Comparison of ENCODE assay signal across 15 cellular contexts in genomic region chr11:130404727-130405126, GRCh38. TPM values are rescaled to one million over a fixed set of nuclear protein-coding genes. Genes with fewer than 3 reads are reported as not detected.
DNase-seq lines count a peak whose midpoint lies in the region; ATAC-seq and TF ChIP-seq lines count a peak whose summit lies in the region.
"Had no signal": no experiment of that assay in that cellular context is flagged by ENCODE, and none has a peak within 500 bp of the region (broad histone marks: within the 10 kb centered on the region; RNA-seq: fewer than 3 reads in every experiment).

No MANE protein-coding gene starts in this region.

- ATAC-seq in upper lobe of left lung (ENCODE audit: low FRiP score in 2 of 2) (no peak), HG02759 (IDR thresholded peaks at IDR 0.05; ENCODE audit: unreplicated experiment) (no peak)

- H2AFZ ChIP-seq in Karpas-422 (ENCODE audit: low read length) = no peak overlapping the region
- H2AFZ ChIP-seq: PC-9 had no signal

- no peak for TF ChIP-seq CTCF in upper lobe of left lung (IDR thresholded peaks at IDR 0.05)

- H3K4me3 ChIP-seq in Karpas-422 (ENCODE audit: low read length) (no peak overlapping the region), upper lobe of left lung (no peak overlapping the region)
- H3K4me3 ChIP-seq: PC-9 had no signal

- H3K4me2 ChIP-seq in Karpas-422 (ENCODE audit: low read depth, low read length, poor library complexity, severe bottlenecking) = no peak overlapping the region
- H3K4me2 ChIP-seq: PC-9 had no signal

- 68 to 72% methylated on average over 5 of the region's 5 CpGs for WGBS in upper lobe of left lung, 2 donors

- no peaks in the 10 kb centered on the region for H3K9me2 ChIP-seq in Karpas-422 (replicated peaks; ENCODE audit: insufficient read depth, low read length)

- H3K36me3 ChIP-seq in Karpas-422 (ENCODE audit: insufficient read depth, low read length) = no peaks in the 10 kb centered on the region
- H3K36me3 ChIP-seq in upper lobe of left lung = peaks cover 0 to 3% (median 0%) of the 10 kb centered on the region in 4 donors

- H3K27ac ChIP-seq in Karpas-422 (ENCODE audit: low read length) (no peak overlapping the region), upper lobe of left lung (peak overlapping the region in 3 of 4 donors; percentile 11 to 63 (median 26))
- H3K27ac ChIP-seq: PC-9 had no signal

- H3K79me2 ChIP-seq in Karpas-422 (ENCODE audit: low read length) = no peaks in the 10 kb centered on the region

- peak; percentile 49 for DNase-seq in Karpas-422
- peak; percentile 70 for DNase-seq in astrocyte of the hippocampus (ENCODE audit: low read depth, low spot score)
- DNase-seq in kidney tubule cell (ENCODE audit: low spot score) = peak; percentile 24
- DNase-seq in upper lobe of left lung = no peak
- DNase-seq in DMS79 treated with DMSO at 0.1 percent for 48 hours (lab: John Stamatoyannopoulos, UW) = no peak
- DNase-seq in activated CD4-positive, alpha-beta T cell treated with anti-CD3 and anti-CD28 coated beads, Interleukin-2, amount 50 U/mL, for 4 hours = no peak
- DNase-seq: Calu3; CD4-positive, alpha-beta T cell; DND-41; GDM1; GOT3; NCI-H226 had no signal

- H3K27me3 ChIP-seq in Karpas-422 (ENCODE audit: low read length) (no peaks in the 10 kb centered on the region), upper lobe of left lung (no peaks in the 10 kb centered on the region)

- H3K9me3 ChIP-seq in Karpas-422 (ENCODE audit: low read length) = no peaks in the 10 kb centered on the region
- H3K9me3 ChIP-seq in upper lobe of left lung = no peaks in the 10 kb centered on the region

- TF ChIP-seq POLR2A in upper lobe of left lung (IDR thresholded peaks at IDR 0.05) = no peak

- H3K9ac ChIP-seq in Karpas-422 (ENCODE audit: low read length) = no peak overlapping the region

- H3K4me1 ChIP-seq in Karpas-422 (ENCODE audit: low read length) (no peaks in the 10 kb centered on the region), upper lobe of left lung (peaks cover 0 to 10% (median 3%) of the 10 kb centered on the region in 4 donors)

- TF ChIP-seq EP300 in upper lobe of left lung (IDR thresholded peaks at IDR 0.05) = no peak

- H4K20me1 ChIP-seq in Karpas-422 (ENCODE audit: insufficient read depth, low read depth, low read length) = no peaks in the 10 kb centered on the region

RNA-seq across cellular contexts. Expression of gene ADAMTS8, which starts 23.7 kb away (rescaled TPM):
- total RNA-seq in Karpas-422 (2014; rRNA removed; shearing (Covaris generic); ENCODE audit: low replicate concordance) = not detected in 2 replicates
- 10 to 100 TPM; 13.0 to 52.3 (median 21.5) TPM for total RNA-seq in upper lobe of left lung
- total RNA-seq: B cell; Calu3; CD4-positive, alpha-beta T cell; PC-9 had no signal

RNA-seq across cellular contexts. Expression of gene ADAMTS15, which starts 43.7 kb away (rescaled TPM):
- total RNA-seq in Karpas-422 (2014; rRNA removed; shearing (Covaris generic); ENCODE audit: low replicate concordance) = not detected in 2 replicates
- 10 to 100 TPM in 2 of 6 donors, 1 to 10 TPM in 4; 2.5 to 23.0 (median 7.2) TPM for total RNA-seq in upper lobe of left lung
- total RNA-seq: B cell had no signal

Comparison
In these comparisons a context has a peak if more than half of its experiments do, and no peak if none do; other contexts are left out.
1. DNase-seq: peak in Karpas-422 (single experiment), astrocyte of the hippocampus (single experiment) and kidney tubule cell (single experiment); none in upper lobe of left lung (0 of 2), DMS79 treated with DMSO at 0.1 percent for 48 hours (single experiment) and activated CD4-positive, alpha-beta T cell treated with anti-CD3 and anti-CD28 coated beads, Interleukin-2, amount 50 U/mL, for 4 hours (0 of 2).
2. RNA of gene ADAMTS8, which starts 23.7 kb away (total RNA-seq): 13.0 to 52.3 TPM in upper lobe of left lung; not detected in Karpas-422; every median in the first group is over 10 times any median in the second.